ENCODE assay signal across 8 cellular contexts in genomic region chr3:179450901-179451334, GRCh38. TPM values are rescaled to one million over a fixed set of nuclear protein-coding genes. Genes with fewer than 3 reads are reported as not detected.
A peak's percentile ranks its signal among the peaks of the same experiment; 100 is the strongest.
DNase-seq lines count a peak whose midpoint lies in the region; ATAC-seq and TF ChIP-seq lines count a peak whose summit lies in the region.

No MANE protein-coding gene starts in this region.

- peaks cover 22% of the 10 kb centered on the region for H3K36me3 Mint-ChIP-seq in Calu3 (ENCODE audit: insufficient read depth, unreplicated experiment)
- H3K36me3 Mint-ChIP-seq in activated CD8-positive, alpha-beta T cell treated with anti-CD3 and anti-CD28 coated beads, Interleukin-2, amount 10 ng/mL, durations not matched to agents 7 days and 5 days (ENCODE audit: low read depth), result peaks cover 2% of the 10 kb centered on the region

- no TSS peak for BruUV-seq in Calu3 (replicated peaks; lab: Mats Ljungman, UMichigan)

- CTCF ChIA-PET in Calu3 (lab: Charles Lee), result interaction anchor here (1.0 kb wide), 1 partner anchor 8 kb away, joined by 4 read pairs; no protein-coding TSS in a partner anchor
- CTCF ChIA-PET in activated CD8-positive, alpha-beta T cell treated with anti-CD3 and anti-CD28 coated beads, Interleukin-2, amount 10 ng/mL, durations not matched to agents 7 days and 5 days (lab: Charles Lee), result interaction anchor here (0.6 to 1.5 kb wide), 2 partner anchors 112 to 158 kb away, joined by 3 to 4 read pairs; partner anchors contain the start of gene ACTL6A

- H3K4me1 Mint-ChIP-seq in Calu3 (ENCODE audit: low read depth, unreplicated experiment), result peaks cover 20% of the 10 kb centered on the region
- H3K4me1 Mint-ChIP-seq in activated CD8-positive, alpha-beta T cell treated with anti-CD3 and anti-CD28 coated beads, Interleukin-2, amount 10 ng/mL, durations not matched to agents 7 days and 5 days (ENCODE audit: low read depth), result peaks cover 22% of the 10 kb centered on the region

- TF ChIP-seq CTCF in Calu3 (IDR thresholded peaks at IDR 0.05; ENCODE audit: unreplicated experiment) (no peak), omental fat pad (IDR thresholded peaks at IDR 0.05) (no peak)

- ATAC-seq in GM19467 (IDR thresholded peaks at IDR 0.05; ENCODE audit: unreplicated experiment) (peak; percentile 45), HG03565 (IDR thresholded peaks at IDR 0.05; ENCODE audit: unreplicated experiment) (peak; percentile 7), omental fat pad (ENCODE audit: low FRiP score) (peak; percentile 81)
- peak; percentile 72 for ATAC-seq in activated CD8-positive, alpha-beta T cell treated with anti-CD3 and anti-CD28 coated beads, Interleukin-2, amount 10 ng/mL, durations not matched to agents 7 days and 5 days

- H3K27me3 Mint-ChIP-seq in Calu3 (ENCODE audit: unreplicated experiment), result no peaks in the 10 kb centered on the region
- H3K27me3 Mint-ChIP-seq in activated CD8-positive, alpha-beta T cell treated with anti-CD3 and anti-CD28 coated beads, Interleukin-2, amount 10 ng/mL, durations not matched to agents 7 days and 5 days (ENCODE audit: low read depth), result peaks cover 60% of the 10 kb centered on the region

- no peaks in the 10 kb centered on the region for H3K9me3 Mint-ChIP-seq in Calu3 (ENCODE audit: low read depth, unreplicated experiment)
- no peaks in the 10 kb centered on the region for H3K9me3 Mint-ChIP-seq in activated CD8-positive, alpha-beta T cell treated with anti-CD3 and anti-CD28 coated beads, Interleukin-2, amount 10 ng/mL, durations not matched to agents 7 days and 5 days (ENCODE audit: insufficient read depth)

- peak overlapping the region; percentile 46 for H3K27ac Mint-ChIP-seq in Calu3 (ENCODE audit: unreplicated experiment)
- H3K27ac Mint-ChIP-seq in activated CD8-positive, alpha-beta T cell treated with anti-CD3 and anti-CD28 coated beads, Interleukin-2, amount 10 ng/mL, durations not matched to agents 7 days and 5 days, result peak overlapping the region; percentile 79

- H3K4me3 Mint-ChIP-seq in Calu3 (ENCODE audit: low read depth, unreplicated experiment), result peak overlapping the region; percentile 75
- H3K4me3 Mint-ChIP-seq in activated CD8-positive, alpha-beta T cell treated with anti-CD3 and anti-CD28 coated beads, Interleukin-2, amount 10 ng/mL, durations not matched to agents 7 days and 5 days, result peak overlapping the region; percentile 85

- intact Hi-C loops in Calu3 (cut with micrococcal nuclease; ENCODE audit: unreplicated experiment), result loop anchor here (1.0 kb wide), 1 partner anchor 105 kb away; no protein-coding TSS in a partner anchor

- DNase-seq in Calu3 (no peak), globus pallidus (ENCODE audit: low spot score) (peak; percentile 33), omental fat pad (ENCODE audit: low spot score) (no peak), NCI-H2196 treated with DMSO at 0.1 percent for 48 hours (lab: John Stamatoyannopoulos, UW; ENCODE audit: unreplicated experiment) (no peak), inferior parietal cortex (ENCODE audit: extremely low spot score) (no peak)
- DNase-seq in activated CD8-positive, alpha-beta T cell treated with anti-CD3 and anti-CD28 coated beads, Interleukin-2, amount 10 ng/mL, durations not matched to agents 7 days and 5 days, result no peak

- POLR2A ChIA-PET in activated CD8-positive, alpha-beta T cell treated with anti-CD3 and anti-CD28 coated beads, Interleukin-2, amount 10 ng/mL, durations not matched to agents 7 days and 5 days (lab: Charles Lee), result interaction anchor here (1.4 kb wide), 1 partner anchor 112 kb away, joined by 4 read pairs; the partner anchor contains the start of gene ACTL6A

RNA-seq across cellular contexts. Expression of gene GNB4, which starts 0.4 kb away (rescaled TPM):
- total RNA-seq in Calu3 (2022), result 22.6 and 24.0 TPM in 2 replicates
- 10 to 100 TPM in 1 of 2 experiments, 1 to 10 TPM in 1; 6.7 to 10.3 TPM for total RNA-seq in activated CD8-positive, alpha-beta T cell treated with anti-CD3 and anti-CD28 coated beads, Interleukin-2, amount 10 ng/mL, durations not matched to agents 7 days and 5 days
- total RNA-seq in omental fat pad, result 10 to 100 TPM; 16.9 to 42.9 (median 35.1) TPM

Comparison
In these comparisons a context has a peak if more than half of its experiments do, and no peak if none do; other contexts are left out.
1. ATAC-seq: peak in every context shown above with its lines; median percentile 81 in omental fat pad; 72 in activated CD8-positive, alpha-beta T cell treated with anti-CD3 and anti-CD28 coated beads, Interleukin-2, amount 10 ng/mL, durations not matched to agents 7 days and 5 days; 45 in GM19467; 7 in HG03565.